19 cellular contexts compared by ENCODE assay signal in the genomic region with DNA sequence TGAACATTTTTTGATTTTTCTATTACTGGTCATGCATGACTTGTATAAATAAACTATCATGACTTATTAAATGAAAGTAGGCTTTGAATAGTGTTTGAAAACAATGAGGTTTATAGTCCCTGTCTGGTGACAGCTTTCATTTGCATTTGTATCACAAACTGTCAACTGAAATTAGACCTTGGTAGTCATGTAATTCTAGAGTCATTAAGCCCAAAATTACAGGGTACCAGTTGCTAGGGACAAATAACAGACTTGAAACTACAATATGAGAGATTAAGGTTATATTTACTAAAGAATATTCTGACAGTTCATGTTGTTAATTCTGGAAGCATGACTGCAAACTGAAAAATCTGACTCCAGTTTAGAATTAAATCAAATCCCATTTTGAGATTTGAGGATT.
"Had no signal": no experiment of that assay in that cellular context is flagged by ENCODE, and none has a peak within 500 bp of the region (broad histone marks: within the 10 kb centered on the region; RNA-seq: fewer than 3 reads in every experiment).

No MANE protein-coding gene starts in this region.

- H3K36me3 ChIP-seq: cardiac muscle cell, heart left ventricle, prostate gland, right atrium auricular region, upper lobe of left lung, WERI-Rb-1 had no signal

- DNase-seq: activated CD4-positive, alpha-beta T cell treated with anti-CD3 and anti-CD28 coated beads, Interleukin-2, amount 10 ng/mL, durations not matched to agents 7 days and 5 days; activated CD4-positive, CD25-positive, alpha-beta regulatory T cell treated with anti-CD3 and anti-CD28 coated beads, Interleukin-2, amount 50 U/mL, for 72 hours; activated CD8-positive, alpha-beta T cell treated with anti-CD3 and anti-CD28 coated beads, Interleukin-2, amount 10 ng/mL, durations not matched to agents 7 days and 5 days; activated gamma-delta T cell treated with Interleukin-2 at 50 U/mL for 16 hours; activated T-cell treated with anti-CD3 and anti-CD28 coated beads, Interleukin-2, amount 50 U/mL, for 1 hour; anterior cingulate cortex; body of pancreas; heart left ventricle; left cardiac atrium; midbrain; natural killer cell; stimulated activated CD4-positive, alpha-beta T cell treated with anti-CD3 and anti-CD28 coated beads, Interleukin-4, amount 100 ng/mL, for 4 hours; stimulated activated naive CD8-positive, alpha-beta T cell treated with anti-CD3 and anti-CD28 coated beads, Interleukin-15, Interleukin-2, amounts not matched to agents 100 U/mL and 50 U/mL, for 24 hours; upper lobe of left lung; WERI-Rb-1 had no signal

- ATAC-seq: activated CD8-positive, alpha-beta T cell treated with anti-CD3 and anti-CD28 coated beads, Interleukin-2, amount 10 ng/mL, durations not matched to agents 7 days and 5 days; body of pancreas; heart left ventricle; left cardiac atrium; natural killer cell; stimulated activated naive CD8-positive, alpha-beta T cell treated with anti-CD3 and anti-CD28 coated beads, Interleukin-15, Interleukin-2, amounts not matched to agents 100 U/mL and 50 U/mL, for 24 hours had no signal

- H3K27ac Mint-ChIP-seq: activated CD4-positive, alpha-beta T cell treated with anti-CD3 and anti-CD28 coated beads, Interleukin-2, amount 10 ng/mL, durations not matched to agents 7 days and 5 days; activated CD8-positive, alpha-beta T cell treated with anti-CD3 and anti-CD28 coated beads, Interleukin-2, amount 10 ng/mL, durations not matched to agents 7 days and 5 days; activated naive CD4-positive, alpha-beta T cell treated with anti-CD3 and anti-CD28 coated beads, Interleukin-2, amount 50 U/mL, for 24 hours; natural killer cell had no signal

- H3K4me3 ChIP-seq: body of pancreas, cardiac muscle cell, heart left ventricle, prostate gland, right atrium auricular region, upper lobe of left lung had no signal

- H3K9me3 ChIP-seq: body of pancreas, prostate gland, right atrium auricular region had no signal

- H3K27me3 ChIP-seq: body of pancreas, cardiac muscle cell, right atrium auricular region had no signal

- H3K4me1 ChIP-seq: body of pancreas, heart left ventricle, prostate gland, right atrium auricular region, upper lobe of left lung had no signal

- H3K4me3 Mint-ChIP-seq: activated CD4-positive, alpha-beta T cell treated with anti-CD3 and anti-CD28 coated beads, Interleukin-2, amount 10 ng/mL, durations not matched to agents 7 days and 5 days; activated CD8-positive, alpha-beta T cell treated with anti-CD3 and anti-CD28 coated beads, Interleukin-2, amount 10 ng/mL, durations not matched to agents 7 days and 5 days; activated naive CD4-positive, alpha-beta T cell treated with anti-CD3 and anti-CD28 coated beads, Interleukin-2, amount 50 U/mL, for 24 hours; natural killer cell had no signal

- H3K4me1 Mint-ChIP-seq: natural killer cell had no signal
